13 cellular contexts compared by ENCODE assay signal in the genomic region with DNA sequence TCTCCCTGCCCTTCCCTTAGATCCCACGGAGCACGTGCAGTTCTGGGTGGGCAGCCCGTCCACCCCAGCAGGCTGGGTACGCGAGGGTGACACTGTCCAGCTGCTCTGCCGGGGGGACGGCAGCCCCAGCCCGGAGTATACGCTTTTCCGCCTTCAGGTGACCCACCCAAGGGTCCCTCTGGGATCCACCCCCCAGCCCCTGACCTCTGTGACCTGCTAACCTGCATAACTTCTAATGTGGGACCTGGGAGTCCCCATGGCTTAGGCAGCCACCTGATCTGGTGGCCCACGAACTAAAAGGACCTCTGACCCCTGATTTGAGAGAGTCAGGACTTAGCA. TPM values are rescaled to one million over a fixed set of nuclear protein-coding genes. Genes with fewer than 3 reads are reported as not detected.
DNase-seq lines count a peak whose midpoint lies in the region; ATAC-seq and TF ChIP-seq lines count a peak whose summit lies in the region.
"Had no signal": no experiment of that assay in that cellular context is flagged by ENCODE, and none has a peak within 500 bp of the region (broad histone marks: within the 10 kb centered on the region; RNA-seq: fewer than 3 reads in every experiment).

No MANE protein-coding gene starts in this region.

- DNase-seq in GM13976 (ENCODE audit: low spot score) (peak; percentile 24), ascending aorta (ENCODE audit: low spot score in 2 of 2) (no peak)
- no peak for DNase-seq in activated T-cell treated with anti-CD3 and anti-CD28 coated beads, Interleukin-2, amount 50 U/mL, for 72 hours
- DNase-seq: Calu3; CD8-positive, alpha-beta T cell; H9 had no signal

- H3K9me3 Mint-ChIP-seq in dendritic cell treated with granulocyte-macrophage colony-stimulating factor and Interleukin-4, amounts not matched to agents 40 ng/mL and 50 ng/mL, for 4 days: no peaks in the 10 kb centered on the region
- no peaks in the 10 kb centered on the region for H3K9me3 Mint-ChIP-seq in nephron
- H3K9me3 Mint-ChIP-seq in activated T-cell treated with anti-CD3 and anti-CD28 coated beads, Interleukin-2, amount 50 U/mL, for 72 hours: no peaks in the 10 kb centered on the region
- H3K9me3 Mint-ChIP-seq: CD8-positive, alpha-beta T cell; H9 had no signal

- peak overlapping the region; percentile 3 for H3K27ac Mint-ChIP-seq in dendritic cell treated with granulocyte-macrophage colony-stimulating factor and Interleukin-4, amounts not matched to agents 40 ng/mL and 50 ng/mL, for 4 days
- H3K27ac Mint-ChIP-seq in nephron: peak overlapping the region in 2 of 3 experiments; percentile 42 to 86
- no peak overlapping the region for H3K27ac Mint-ChIP-seq in activated T-cell treated with anti-CD3 and anti-CD28 coated beads, Interleukin-2, amount 50 U/mL, for 72 hours
- H3K27ac Mint-ChIP-seq: B cell; CD8-positive, alpha-beta T cell had no signal

- in situ Hi-C loops in GM13976 (cut with MboI; ENCODE audit: low sequenced_read_pairs, unreplicated experiment): no loop called here

- H3K27me3 ChIP-seq in ascending aorta: no peaks in the 10 kb centered on the region
- H3K27me3 ChIP-seq: BLaER1 treated with 17β-estradiol and CSF1 and Interleukin-3, amounts not matched to agents 10 nM and 100 nM had no signal

- no peak overlapping the region for H3K4me3 Mint-ChIP-seq in dendritic cell treated with granulocyte-macrophage colony-stimulating factor and Interleukin-4, amounts not matched to agents 40 ng/mL and 50 ng/mL, for 4 days
- peak overlapping the region in 1 of 3 experiments; percentile 10 for H3K4me3 Mint-ChIP-seq in nephron
- no peak overlapping the region for H3K4me3 Mint-ChIP-seq in activated T-cell treated with anti-CD3 and anti-CD28 coated beads, Interleukin-2, amount 50 U/mL, for 72 hours
- H3K4me3 Mint-ChIP-seq: B cell; CD8-positive, alpha-beta T cell had no signal

- no peaks in the 10 kb centered on the region for H3K9me3 ChIP-seq in ascending aorta
- H3K9me3 ChIP-seq: BLaER1 treated with 17β-estradiol and CSF1 and Interleukin-3, amounts not matched to agents 10 nM and 100 nM had no signal

- peaks cover 2 to 32% of the 10 kb centered on the region in 2 donors for H3K4me1 ChIP-seq in ascending aorta

- ATAC-seq in GM18867 (IDR thresholded peaks at IDR 0.05; ENCODE audit: unreplicated experiment): no peak
- ATAC-seq in activated T-cell treated with anti-CD3 and anti-CD28 coated beads, Interleukin-2, amount 50 U/mL, for 72 hours (replicated peaks in 1 of 2): no peak
- ATAC-seq: CD8-positive, alpha-beta T cell; HepG2 had no signal

- peaks cover 43% of the 10 kb centered on the region for H3K27me3 Mint-ChIP-seq in dendritic cell treated with granulocyte-macrophage colony-stimulating factor and Interleukin-4, amounts not matched to agents 40 ng/mL and 50 ng/mL, for 4 days
- peaks cover 3% of the 10 kb centered on the region for H3K27me3 Mint-ChIP-seq in nephron (ENCODE audit: low read depth)
- H3K27me3 Mint-ChIP-seq in activated T-cell treated with anti-CD3 and anti-CD28 coated beads, Interleukin-2, amount 50 U/mL, for 72 hours (ENCODE audit: low read depth): peaks cover 14% of the 10 kb centered on the region

- H3K4me3 ChIP-seq in ascending aorta: no peak overlapping the region
- H3K4me3 ChIP-seq: BLaER1 treated with 17β-estradiol and CSF1 and Interleukin-3, amounts not matched to agents 10 nM and 100 nM had no signal

- H3K36me3 ChIP-seq in ascending aorta: peaks cover 41 to 57% of the 10 kb centered on the region in 2 donors
- H3K36me3 ChIP-seq: BLaER1 treated with 17β-estradiol and CSF1 and Interleukin-3, amounts not matched to agents 10 nM and 100 nM had no signal

- H3K4me1 Mint-ChIP-seq in dendritic cell treated with granulocyte-macrophage colony-stimulating factor and Interleukin-4, amounts not matched to agents 40 ng/mL and 50 ng/mL, for 4 days (ENCODE audit: low read depth): peaks cover 19% of the 10 kb centered on the region
- peaks cover 60% of the 10 kb centered on the region for H3K4me1 Mint-ChIP-seq in nephron
- no peaks in the 10 kb centered on the region for H3K4me1 Mint-ChIP-seq in activated T-cell treated with anti-CD3 and anti-CD28 coated beads, Interleukin-2, amount 50 U/mL, for 72 hours (ENCODE audit: low read depth)

- H3K27ac ChIP-seq in ascending aorta: no peak overlapping the region
- H3K27ac ChIP-seq: BLaER1 treated with 17β-estradiol and CSF1 and Interleukin-3, amounts not matched to agents 10 nM and 100 nM had no signal

- no peaks in the 10 kb centered on the region for H3K36me3 Mint-ChIP-seq in dendritic cell treated with granulocyte-macrophage colony-stimulating factor and Interleukin-4, amounts not matched to agents 40 ng/mL and 50 ng/mL, for 4 days (ENCODE audit: low read depth)
- H3K36me3 Mint-ChIP-seq in nephron (ENCODE audit: low read depth): peaks cover 30% of the 10 kb centered on the region
- no peaks in the 10 kb centered on the region for H3K36me3 Mint-ChIP-seq in activated T-cell treated with anti-CD3 and anti-CD28 coated beads, Interleukin-2, amount 50 U/mL, for 72 hours (ENCODE audit: insufficient read depth in 2 of 2)
- H3K36me3 Mint-ChIP-seq: CD8-positive, alpha-beta T cell had no signal

- TF ChIP-seq CTCF in GM13976 (IDR thresholded peaks at IDR 0.05; ENCODE audit: borderline replicate concordance, control extremely low read depth, extremely low read depth, insufficient read depth, missing control alignments): no peak
- TF ChIP-seq CTCF in nephron (IDR thresholded peaks at IDR 0.05; ENCODE audit: unreplicated experiment in 3 of 3): no peak
- TF ChIP-seq CTCF in ascending aorta (IDR thresholded peaks at IDR 0.05): no peak

- intact Hi-C loops in dendritic cell treated with granulocyte-macrophage colony-stimulating factor and Interleukin-4, amounts not matched to agents 40 ng/mL and 50 ng/mL, for 4 days (cut with micrococcal nuclease): no loop called here
- intact Hi-C loops in ascending aorta (cut with DNase I): no loop called here

RNA-seq across cellular contexts. Expression of a gene that starts 5.2 kb away (rescaled TPM):
- total RNA-seq in ascending aorta: 832 TPM
- under 1 TPM in 1 of 2 donors, not detected in 1; 0.21 TPM for total RNA-seq in activated T-cell treated with anti-CD3 and anti-CD28 coated beads, Interleukin-2, amount 50 U/mL, for 72 hours
- total RNA-seq: B cell; CD8-positive, alpha-beta T cell had no signal

RNA-seq across cellular contexts. Expression of a gene that starts 32.0 kb away (rescaled TPM):
- 125 TPM for total RNA-seq in ascending aorta
- 1 to 10 TPM; 2.8 to 3.3 TPM for total RNA-seq in activated T-cell treated with anti-CD3 and anti-CD28 coated beads, Interleukin-2, amount 50 U/mL, for 72 hours

RNA-seq across cellular contexts. Expression of a gene that starts 36.4 kb away (rescaled TPM):
- total RNA-seq in ascending aorta: not detected
- total RNA-seq in activated T-cell treated with anti-CD3 and anti-CD28 coated beads, Interleukin-2, amount 50 U/mL, for 72 hours: not detected
- total RNA-seq: A172; B cell; CD8-positive, alpha-beta T cell had no signal

Comparison
In these comparisons a context has a peak if more than half of its experiments do, and no peak if none do; other contexts are left out.
1. RNA of a gene that starts 5.2 kb away (total RNA-seq): 832 TPM in ascending aorta (single experiment); 0.21 TPM in activated T-cell treated with anti-CD3 and anti-CD28 coated beads, Interleukin-2, amount 50 U/mL, for 72 hours; every median in the first group is over 100 times any median in the second.
2. RNA of a gene that starts 32.0 kb away (total RNA-seq): 125 TPM in ascending aorta (single experiment); 2.8 to 3.3 TPM in activated T-cell treated with anti-CD3 and anti-CD28 coated beads, Interleukin-2, amount 50 U/mL, for 72 hours; every median in the first group is over 10 times any median in the second.